In the genomic region with DNA sequence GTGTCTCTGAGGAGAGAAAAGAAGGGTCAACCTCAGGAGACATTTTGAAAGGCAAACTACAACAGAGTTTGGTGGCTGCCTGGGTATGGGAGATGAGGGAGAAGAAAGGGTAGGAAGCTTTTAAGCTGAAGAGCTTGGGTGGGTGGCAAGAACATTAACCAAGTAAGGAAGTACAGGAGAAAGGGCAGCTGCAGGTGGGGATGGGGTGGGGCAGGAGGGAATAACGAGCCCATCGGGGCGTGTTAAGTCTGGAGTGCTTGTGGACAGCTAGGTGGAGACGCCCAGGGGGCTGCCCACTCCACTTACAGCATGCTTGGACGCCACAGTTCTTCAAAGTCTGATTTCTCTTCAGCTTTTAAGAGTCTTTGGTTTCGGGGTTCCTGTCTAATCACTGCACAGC, we compare ENCODE assay signal across 17 cellular contexts. TPM values are rescaled to one million over a fixed set of nuclear protein-coding genes. Genes with fewer than 3 reads are reported as not detected.
DNase-seq lines count a peak whose midpoint lies in the region; ATAC-seq and TF ChIP-seq lines count a peak whose summit lies in the region.
"Had no signal": no experiment of that assay in that cellular context is flagged by ENCODE, and none has a peak within 500 bp of the region (broad histone marks: within the 10 kb centered on the region; RNA-seq: fewer than 3 reads in every experiment).

No MANE protein-coding gene starts in this region.

- H3K4me3 Mint-ChIP-seq in activated T-cell treated with anti-CD3 and anti-CD28 coated beads, Interleukin-2, amount 50 U/mL, for 24 hours = no peak overlapping the region
- H3K4me3 Mint-ChIP-seq in T-cell (no peak overlapping the region), immature natural killer cell (no peak overlapping the region), progenitor cell of endocrine pancreas (ENCODE audit: low read depth) (no peak overlapping the region)

- ATAC-seq in T-cell (replicated peaks in 1 of 4) (no peak), GM19455 (IDR thresholded peaks at IDR 0.05; ENCODE audit: unreplicated experiment) (no peak)

- peaks cover 21% of the 10 kb centered on the region for H3K4me1 Mint-ChIP-seq in activated T-cell treated with anti-CD3 and anti-CD28 coated beads, Interleukin-2, amount 50 U/mL, for 24 hours (ENCODE audit: low read depth)
- H3K4me1 Mint-ChIP-seq in T-cell = peaks cover 0 to 9% (median 5%) of the 10 kb centered on the region in 3 donors
- H3K4me1 Mint-ChIP-seq in immature natural killer cell = peaks cover 16 to 36% of the 10 kb centered on the region in 2 donors
- H3K4me1 Mint-ChIP-seq in progenitor cell of endocrine pancreas (ENCODE audit: low read depth) = peaks cover 27% of the 10 kb centered on the region

- CTCF ChIA-PET in T-cell (lab: Charles Lee) = interaction anchor here in 1 of 2 donors (1.4 kb wide), 1 partner anchor 156 kb away, joined by 3 read pairs; no protein-coding TSS in a partner anchor

- POLR2A ChIA-PET in T-cell (lab: Charles Lee) = no interaction called here

- no peak for DNase-seq in activated T-cell treated with anti-CD3 and anti-CD28 coated beads, Interleukin-2, amount 50 U/mL, for 24 hours
- no peak for DNase-seq in activated T-cell treated with anti-CD3 and anti-CD28 coated beads, Interleukin-2, amount 50 U/mL, for 48 hours
- DNase-seq in T-cell = no peak
- DNase-seq in immature natural killer cell = no peak
- no peak for DNase-seq in progenitor cell of endocrine pancreas (ENCODE audit: low spot score, unreplicated experiment)
- DNase-seq in GDM1 (lab: John Stamatoyannopoulos, UW) = no peak
- no peak for DNase-seq in foreskin melanocyte
- DNase-seq: BE2C, DMS79, H7, KG1, NCI-H1694 treated with DMSO at 0.1 percent for 48 hours, NCI-H510A, NCI-H774, OCI-M1, Right ventricle myocardium superior had no signal

- H3K27me3 Mint-ChIP-seq in activated T-cell treated with anti-CD3 and anti-CD28 coated beads, Interleukin-2, amount 50 U/mL, for 24 hours = no peaks in the 10 kb centered on the region
- H3K27me3 Mint-ChIP-seq in T-cell = no peaks in the 10 kb centered on the region
- peaks cover 0 to 3% (median 0%) of the 10 kb centered on the region in 3 donors for H3K27me3 Mint-ChIP-seq in immature natural killer cell (ENCODE audit: low read depth in 3 of 3)
- H3K27me3 Mint-ChIP-seq in progenitor cell of endocrine pancreas = no peaks in the 10 kb centered on the region

- no peak for TF ChIP-seq CTCF in progenitor cell of endocrine pancreas (IDR thresholded peaks at IDR 0.05; ENCODE audit: unreplicated experiment)

- peaks cover 85% of the 10 kb centered on the region for H3K36me3 Mint-ChIP-seq in activated T-cell treated with anti-CD3 and anti-CD28 coated beads, Interleukin-2, amount 50 U/mL, for 24 hours (ENCODE audit: low read depth)
- H3K36me3 Mint-ChIP-seq in T-cell (peaks cover 45% of the 10 kb centered on the region), immature natural killer cell (peaks cover 16 to 40% (median 17%) of the 10 kb centered on the region in 3 donors), progenitor cell of endocrine pancreas (ENCODE audit: insufficient read depth) (peaks cover 13% of the 10 kb centered on the region)

- no peaks in the 10 kb centered on the region for H3K9me3 Mint-ChIP-seq in activated T-cell treated with anti-CD3 and anti-CD28 coated beads, Interleukin-2, amount 50 U/mL, for 24 hours
- H3K9me3 Mint-ChIP-seq in T-cell (no peaks in the 10 kb centered on the region), immature natural killer cell (no peaks in the 10 kb centered on the region), progenitor cell of endocrine pancreas (ENCODE audit: low read depth) (no peaks in the 10 kb centered on the region)

- peak overlapping the region; percentile 57 for H3K27ac Mint-ChIP-seq in activated T-cell treated with anti-CD3 and anti-CD28 coated beads, Interleukin-2, amount 50 U/mL, for 24 hours
- peak overlapping the region; percentile 12 to 67 for H3K27ac Mint-ChIP-seq in T-cell
- peak overlapping the region; percentile 25 to 70 (median 40) for H3K27ac Mint-ChIP-seq in immature natural killer cell
- peak overlapping the region; percentile 66 for H3K27ac Mint-ChIP-seq in progenitor cell of endocrine pancreas

RNA-seq across cellular contexts. Expression of gene TTC13, which starts 42.8 kb away (rescaled TPM):
- total RNA-seq in T-cell (10 to 100 TPM; 39.7 to 44.9 (median 42.2) TPM), progenitor cell of endocrine pancreas (22.3 and 26.9 TPM in 2 replicates)
- 10 to 100 TPM; 11.5 to 23.5 (median 15.9) TPM for polyA plus RNA-seq in immature natural killer cell

RNA-seq across cellular contexts. Expression of gene ARV1, which starts 43.0 kb away (rescaled TPM):
- total RNA-seq in T-cell = 10 to 100 TPM in 3 of 5 donors, 1 to 10 TPM in 2; 6.7 to 13.2 (median 10.0) TPM
- 10 to 100 TPM; 19.6 to 28.5 (median 24.4) TPM for polyA plus RNA-seq in immature natural killer cell
- total RNA-seq in progenitor cell of endocrine pancreas = 14.4 and 16.6 TPM in 2 replicates
